In genomic region chr21:41518757-41519156, GRCh38 we compare ENCODE assay signal across 7 cellular contexts. TPM values are rescaled to one million over a fixed set of nuclear protein-coding genes. Genes with fewer than 3 reads are reported as not detected.
"Had no signal": no experiment of that assay in that cellular context is flagged by ENCODE, and none has a peak within 500 bp of the region (broad histone marks: within the 10 kb centered on the region; RNA-seq: fewer than 3 reads in every experiment).

No MANE protein-coding gene starts in this region.

- DNase-seq: GM23248, GOT3, H9, HCEC 1CT, KG1 had no signal

- H2AFZ ChIP-seq: GM23248 had no signal

- H3K27ac ChIP-seq: GM23248 had no signal

- H3K9ac ChIP-seq: GM23248 had no signal

- FAIRE-seq: H54, HTR-8/SVneo had no signal

- H3K4me3 ChIP-seq: GM23248 had no signal

RNA-seq across cellular contexts. Expression of gene TMPRSS2, which starts 10.8 kb away (rescaled TPM):
- total RNA-seq: GM23248 had no signal
- polyA plus RNA-seq: GM23248 had no signal
